13 cellular contexts compared by ENCODE assay signal in genomic region chr1:233615571-233615970, GRCh38. TPM values are rescaled to one million over a fixed set of nuclear protein-coding genes. Genes with fewer than 3 reads are reported as not detected.
DNase-seq lines count a peak whose midpoint lies in the region; ATAC-seq and TF ChIP-seq lines count a peak whose summit lies in the region.
"Had no signal": no experiment of that assay in that cellular context is flagged by ENCODE, and none has a peak within 500 bp of the region (broad histone marks: within the 10 kb centered on the region; RNA-seq: fewer than 3 reads in every experiment).

No MANE protein-coding gene starts in this region.

- H3K27ac ChIP-seq in ascending aorta (no peak overlapping the region), iPS-18a (ENCODE audit: low read length) (no peak overlapping the region), suprapubic skin (peak overlapping the region; percentile 78)

- H3K9me3 Mint-ChIP-seq in activated CD4-positive, alpha-beta T cell treated with anti-CD3 and anti-CD28 coated beads, Interleukin-2, amount 10 ng/mL, durations not matched to agents 24 days and 14 days: no peaks in the 10 kb centered on the region
- H3K9me3 Mint-ChIP-seq: effector memory CD8-positive, alpha-beta T cell; T-cell had no signal

- no peak for TF ChIP-seq EP300 in suprapubic skin (IDR thresholded peaks at IDR 0.05)

- 54% methylated on average over 3 of the region's 3 CpGs for WGBS in suprapubic skin

- peak overlapping the region; percentile 44 for H3K9ac ChIP-seq in iPS-18a (ENCODE audit: low read length)

- no peak overlapping the region for H3K27ac Mint-ChIP-seq in activated CD4-positive, alpha-beta T cell treated with anti-CD3 and anti-CD28 coated beads, Interleukin-2, amount 10 ng/mL, durations not matched to agents 24 days and 14 days
- H3K27ac Mint-ChIP-seq: effector memory CD8-positive, alpha-beta T cell; T-cell had no signal

- H3K4me1 ChIP-seq in ascending aorta (no peaks in the 10 kb centered on the region), iPS-18a (ENCODE audit: control insufficient read depth, low read depth, low read length) (peaks cover 9% of the 10 kb centered on the region), suprapubic skin (peaks cover 22% of the 10 kb centered on the region)

- H3K36me3 ChIP-seq in ascending aorta: no peaks in the 10 kb centered on the region
- H3K36me3 ChIP-seq in iPS-18a (ENCODE audit: control insufficient read depth, low read depth, low read length): no peaks in the 10 kb centered on the region
- no peaks in the 10 kb centered on the region for H3K36me3 ChIP-seq in suprapubic skin

- ATAC-seq in HG02973 (IDR thresholded peaks at IDR 0.05; ENCODE audit: unreplicated experiment) (no peak), HG03108 (IDR thresholded peaks at IDR 0.05; ENCODE audit: unreplicated experiment) (no peak)
- ATAC-seq: effector memory CD8-positive, alpha-beta T cell had no signal

- no peaks in the 10 kb centered on the region for H3K9me3 ChIP-seq in ascending aorta
- H3K9me3 ChIP-seq in iPS-18a (ENCODE audit: control insufficient read depth, low read depth, low read length): no peaks in the 10 kb centered on the region
- no peaks in the 10 kb centered on the region for H3K9me3 ChIP-seq in suprapubic skin

- H3K4me1 Mint-ChIP-seq in activated CD4-positive, alpha-beta T cell treated with anti-CD3 and anti-CD28 coated beads, Interleukin-2, amount 10 ng/mL, durations not matched to agents 24 days and 14 days: peaks cover 8% of the 10 kb centered on the region

- TF ChIP-seq CTCF in ascending aorta (IDR thresholded peaks at IDR 0.05): no peak
- no peak for TF ChIP-seq CTCF in suprapubic skin (IDR thresholded peaks at IDR 0.05)
- no peak for TF ChIP-seq CTCF in foreskin fibroblast (IDR thresholded peaks at IDR 0.05; ENCODE audit: low read depth, low read length)

- no peak for TF ChIP-seq POLR2A in suprapubic skin (IDR thresholded peaks at IDR 0.05)

- H3K4me3 ChIP-seq in ascending aorta (peak overlapping the region; percentile 73 to 85), iPS-18a (ENCODE audit: low read length) (peak overlapping the region; percentile 86), suprapubic skin (peak overlapping the region; percentile 70), foreskin fibroblast (ENCODE audit: low read depth in 1 of 2, low read length in 2 of 2) (peak overlapping the region in 1 of 2 donors; percentile 72)

- intact Hi-C loops in activated CD4-positive, alpha-beta T cell treated with anti-CD3 and anti-CD28 coated beads, Interleukin-2, amount 10 ng/mL, durations not matched to agents 24 days and 14 days (cut with micrococcal nuclease): no loop called here
- intact Hi-C loops in ascending aorta (cut with DNase I): loop anchor here (2.0 to 10.0 kb wide), 2 partner anchors 47 to 89 kb away; no protein-coding TSS in a partner anchor

- no peak for DNase-seq in activated CD4-positive, alpha-beta T cell treated with anti-CD3 and anti-CD28 coated beads, Interleukin-2, amount 10 ng/mL, durations not matched to agents 24 days and 14 days
- no peak for DNase-seq in activated CD4-positive, alpha-beta T cell treated with anti-CD3 and anti-CD28 coated beads for 1 hour
- no peak for DNase-seq in ascending aorta (ENCODE audit: low spot score in 2 of 2)
- DNase-seq in suprapubic skin (ENCODE audit: low spot score in 2 of 2): no peak
- no peak for DNase-seq in foreskin fibroblast
- DNase-seq: effector memory CD8-positive, alpha-beta T cell; Karpas-422; NCI-H446; stimulated activated CD4-positive, alpha-beta T cell treated with anti-CD3 and anti-CD28 coated beads, Interleukin-2, amount 100 ng/mL, for 24 hours; T-cell had no signal

- peaks cover 59% of the 10 kb centered on the region for H3K27me3 Mint-ChIP-seq in activated CD4-positive, alpha-beta T cell treated with anti-CD3 and anti-CD28 coated beads, Interleukin-2, amount 10 ng/mL, durations not matched to agents 24 days and 14 days

- H3K27me3 ChIP-seq in ascending aorta: no peaks in the 10 kb centered on the region
- peaks cover 34% of the 10 kb centered on the region for H3K27me3 ChIP-seq in iPS-18a (ENCODE audit: control insufficient read depth, insufficient read depth, low read length)
- peaks cover 18% of the 10 kb centered on the region for H3K27me3 ChIP-seq in suprapubic skin

- peak overlapping the region; percentile 78 for H3K4me3 Mint-ChIP-seq in activated CD4-positive, alpha-beta T cell treated with anti-CD3 and anti-CD28 coated beads, Interleukin-2, amount 10 ng/mL, durations not matched to agents 24 days and 14 days
- H3K4me3 Mint-ChIP-seq: effector memory CD8-positive, alpha-beta T cell had no signal

- no peaks in the 10 kb centered on the region for H3K36me3 Mint-ChIP-seq in activated CD4-positive, alpha-beta T cell treated with anti-CD3 and anti-CD28 coated beads, Interleukin-2, amount 10 ng/mL, durations not matched to agents 24 days and 14 days (ENCODE audit: low read depth)
- H3K36me3 Mint-ChIP-seq: T-cell had no signal

RNA-seq across cellular contexts. Expression of gene KCNK1, which starts 1.7 kb away (rescaled TPM):
- total RNA-seq in activated CD4-positive, alpha-beta T cell treated with anti-CD3 and anti-CD28 coated beads, Interleukin-2, amount 10 ng/mL, durations not matched to agents 24 days and 14 days: 1.9 and 2.3 TPM in 2 replicates
- total RNA-seq in ascending aorta (1.4 TPM), suprapubic skin (10 to 100 TPM in 2 of 4 donors, 1 to 10 TPM in 2; 7.5 to 18.7 (median 11.9) TPM)
